ENCODE assay signal across 15 cellular contexts in genomic region chr3:143718463-143718862, GRCh38.
A peak's percentile ranks its signal among the peaks of the same experiment; 100 is the strongest.
DNase-seq lines count a peak whose midpoint lies in the region; ATAC-seq, FAIRE-seq and TF ChIP-seq lines count a peak whose summit lies in the region.
"Had no signal": no experiment of that assay in that cellular context is flagged by ENCODE, and none has a peak within 500 bp of the region (broad histone marks: within the 10 kb centered on the region; RNA-seq: fewer than 3 reads in every experiment).

No MANE protein-coding gene starts in this region.

- intact Hi-C loops in GM12878 (cut with micrococcal nuclease; ENCODE audit: unreplicated experiment): no loop called here

- H3K4ac ChIP-seq in trophoblast cell (ENCODE audit: low read depth, low read length): no peak overlapping the region

- H3K18ac ChIP-seq in trophoblast cell (ENCODE audit: low read length): no peak overlapping the region

- no TSS peak for BruUV-seq in GM12878 (replicated peaks; lab: Mats Ljungman, UMichigan)

- TF ChIP-seq EP300 in GM12878 (IDR thresholded peaks at IDR 0.05; ENCODE audit: borderline replicate concordance in 1 of 2, control insufficient read depth in 1 of 2, low read depth in 2 of 2, low read length in 2 of 2): no peak

- TF ChIP-seq RAD21 in GM12878 (IDR thresholded peaks at IDR 0.05; ENCODE audit: insufficient read depth, low read depth, low read length): no peak

- H3K9me3 ChIP-seq in GM12878 (replicated peaks; ENCODE audit: control insufficient read depth, insufficient read depth, low read length) (no peaks in the 10 kb centered on the region; the same call in 2 of the 3 replicates), trophoblast cell (ENCODE audit: insufficient read depth, low read depth, low read length) (no peaks in the 10 kb centered on the region)

- H3K36me3 ChIP-seq in GM12878 (ENCODE audit: control insufficient read depth in 2 of 2, insufficient read depth in 2 of 2, low read length in 1 of 2) (no peaks in the 10 kb centered on the region), trophoblast cell (ENCODE audit: control insufficient read depth in 1 of 2, insufficient read depth in 2 of 2, low read length in 2 of 2) (no peaks in the 10 kb centered on the region)

- POLR2A ChIA-PET in GM12878 (lab: Charles Lee): no interaction called here

- no peak for TF ChIP-seq POLR2A in GM12878 (IDR thresholded peaks at IDR 0.05; ENCODE audit: low read depth, low read length)

- no peaks in the 10 kb centered on the region for H3K9me3 Mint-ChIP-seq in activated naive CD8-positive, alpha-beta T cell treated with anti-CD3 and anti-CD28 coated beads for 36 hours

- ATAC-seq in GM12878: no peak
- no peak for ATAC-seq in HG03520 (IDR thresholded peaks at IDR 0.05; ENCODE audit: unreplicated experiment)
- ATAC-seq: K562 had no signal

- H3K4me1 ChIP-seq in GM12878 (ENCODE audit: control insufficient read depth, insufficient read depth, low read length): no peaks in the 10 kb centered on the region
- no peaks in the 10 kb centered on the region for H3K4me1 ChIP-seq in trophoblast cell (ENCODE audit: control insufficient read depth in 1 of 2, insufficient read depth in 2 of 2, low read length in 2 of 2)

- no peak overlapping the region for H2BK12ac ChIP-seq in trophoblast cell (ENCODE audit: low read length)

- no peak overlapping the region for H4K12ac ChIP-seq in trophoblast cell (ENCODE audit: low read depth, low read length)

- H3K27me3 Mint-ChIP-seq in activated naive CD8-positive, alpha-beta T cell treated with anti-CD3 and anti-CD28 coated beads for 36 hours: no peaks in the 10 kb centered on the region

- no peak overlapping the region for H2AK5ac ChIP-seq in trophoblast cell (ENCODE audit: low read length)

- peak; percentile 29 for DNase-seq in NCI-H82 (lab: John Stamatoyannopoulos, UW)
- DNase-seq in NCI-H82 treated with DMSO at 0.1 percent for 48 hours (lab: John Stamatoyannopoulos, UW; ENCODE audit: unreplicated experiment): no peak
- peak; percentile 21 for DNase-seq in NCI-H2029 treated with DMSO at 0.1 percent for 48 hours (lab: John Stamatoyannopoulos, UW)
- no peak for DNase-seq in GM12878 (ENCODE audit: low read depth, low spot score)
- DNase-seq in trophoblast cell: no peak
- no peak for DNase-seq in SW 1271 (lab: John Stamatoyannopoulos, UW)
- no peak for DNase-seq in activated naive CD8-positive, alpha-beta T cell treated with anti-CD3 and anti-CD28 coated beads for 36 hours
- DNase-seq: 8988T, GOT3, NCI-H1105 treated with DMSO at 0.1 percent for 48 hours, NCI-H774 had no signal

- H3K36me3 Mint-ChIP-seq in activated naive CD8-positive, alpha-beta T cell treated with anti-CD3 and anti-CD28 coated beads for 36 hours: peaks cover 9% of the 10 kb centered on the region

- H3K27ac ChIP-seq in GM12878 (ENCODE audit: control insufficient read depth, insufficient read depth) (no peak overlapping the region), trophoblast cell (ENCODE audit: low read depth, low read length) (no peak overlapping the region)

- H3K27me3 ChIP-seq in GM12878 (replicated peaks in 1 of 2; ENCODE audit: control insufficient read depth in 2 of 2, insufficient read depth in 2 of 2, low read length in 1 of 2) (no peaks in the 10 kb centered on the region), trophoblast cell (ENCODE audit: insufficient read depth, low read length) (no peaks in the 10 kb centered on the region)

- SMC1A ChIA-PET in GM12878 (lab: Charles Lee; ENCODE audit: uncharacterized antibody, unreplicated experiment): no interaction called here

- H4K20me1 ChIP-seq in GM12878 (ENCODE audit: control insufficient read depth, insufficient read depth): no peaks in the 10 kb centered on the region

- H3K4me2 ChIP-seq in GM12878 (ENCODE audit: control insufficient read depth, insufficient read depth) (no peak overlapping the region), trophoblast cell (ENCODE audit: low read length) (no peak overlapping the region)

- H3K4me3 ChIP-seq in GM12878 (no peak overlapping the region), trophoblast cell (ENCODE audit: low read depth, low read length) (no peak overlapping the region)
- H3K4me3 ChIP-seq: K562 had no signal

- no peak overlapping the region for H2BK120ac ChIP-seq in trophoblast cell (ENCODE audit: insufficient read depth, low read length, poor library complexity)

- WGBS in GM12878 (ENCODE audit: insufficient coverage, insufficient replicate concordance, low lambda C conversion rate, missing lambda C conversion rate): 73% methylated on average over 7 of the region's 7 CpGs
- no CpG with 5 or more reads among the region's 7 CpGs for WGBS in trophoblast cell (ENCODE audit: extremely low coverage, insufficient coverage, insufficient read length)

- H3K79me2 ChIP-seq in GM12878 (ENCODE audit: control insufficient read depth, insufficient read depth, low read length) (no peaks in the 10 kb centered on the region), trophoblast cell (ENCODE audit: control insufficient read depth, insufficient read depth, low read length, poor library complexity) (no peaks in the 10 kb centered on the region)

- CTCF ChIA-PET in GM12878 (lab: Yijun Ruan, JAX): interaction anchor here (0.8 kb wide), 1 partner anchor 26 kb away, joined by 3 read pairs; no protein-coding TSS in a partner anchor

- H3K9ac ChIP-seq in GM12878 (ENCODE audit: control insufficient read depth, insufficient read depth, low read length) (no peak overlapping the region), trophoblast cell (ENCODE audit: low read length) (peak overlapping the region; percentile 34)

- no peak overlapping the region for H3K23ac ChIP-seq in trophoblast cell (ENCODE audit: low read length)

- no peak for TF ChIP-seq CTCF in GM12878 (IDR thresholded peaks at IDR 0.05 in 2 of 3, conservative IDR thresholded peaks at IDR 0.05 in 1 of 3; ENCODE audit: control insufficient read depth in 2 of 3, extremely low read depth in 1 of 3, insufficient read depth in 1 of 3, low read depth in 3 of 3, low read length in 3 of 3)

- H4K91ac ChIP-seq in trophoblast cell (ENCODE audit: low read depth, low read length): no peak overlapping the region

- H3K27ac Mint-ChIP-seq in activated naive CD8-positive, alpha-beta T cell treated with anti-CD3 and anti-CD28 coated beads for 36 hours: no peak overlapping the region
- H3K27ac Mint-ChIP-seq: CD14-positive monocyte had no signal

- RAD21 ChIA-PET in GM12878 (lab: Charles Lee; ENCODE audit: unreplicated experiment): no interaction called here

- no peak overlapping the region for H2BK5ac ChIP-seq in trophoblast cell (ENCODE audit: low read depth, low read length, poor library complexity)

- H3K4me3 Mint-ChIP-seq in activated naive CD8-positive, alpha-beta T cell treated with anti-CD3 and anti-CD28 coated beads for 36 hours: no peak overlapping the region
- H3K4me3 Mint-ChIP-seq: CD14-positive monocyte had no signal

- peak; percentile 68 for FAIRE-seq in GM12878 (lab: Jason Lieb, UNC)
- FAIRE-seq: G401.6, K562 had no signal

- no peak overlapping the region for H2AFZ ChIP-seq in GM12878 (ENCODE audit: control insufficient read depth, low read depth, low read length)
- H2AFZ ChIP-seq in trophoblast cell (ENCODE audit: insufficient read depth, low read length, poor library complexity): no peak overlapping the region

- no peak overlapping the region for H3K14ac ChIP-seq in trophoblast cell (ENCODE audit: low read length)

- no peaks in the 10 kb centered on the region for H3K4me1 Mint-ChIP-seq in activated naive CD8-positive, alpha-beta T cell treated with anti-CD3 and anti-CD28 coated beads for 36 hours
- H3K4me1 Mint-ChIP-seq: CD14-positive monocyte had no signal

- no peak overlapping the region for H4K8ac ChIP-seq in trophoblast cell (ENCODE audit: low read depth, low read length)

- H3K79me1 ChIP-seq in trophoblast cell (ENCODE audit: low read length): no peaks in the 10 kb centered on the region

- in situ Hi-C loops in GM12878 (cut with MboI): no loop called here

TF ChIP-seq in GM12878, 131 proteins besides CTCF, POLR2A, EP300 and RAD21 (continues in another document):
- TF ChIP-seq STAT1 (conservative IDR thresholded peaks at IDR 0.05) (no peak), SKIL (IDR thresholded peaks at IDR 0.05; ENCODE audit: low read depth, poor library complexity, severe bottlenecking) (no peak), MXI1 (IDR thresholded peaks at IDR 0.05; ENCODE audit: low read depth, low read length) (no peak), BCL11A (IDR thresholded peaks at IDR 0.05; ENCODE audit: low read depth, low read length) (no peak)

Comparison
In these comparisons a context has a peak if more than half of its experiments do, and no peak if none do; other contexts are left out.
1. DNase-seq: peak in NCI-H82 (single experiment) and NCI-H2029 treated with DMSO at 0.1 percent for 48 hours (single experiment); none in NCI-H82 treated with DMSO at 0.1 percent for 48 hours (single experiment), GM12878 (single experiment), trophoblast cell (0 of 2), SW 1271 (0 of 2) and activated naive CD8-positive, alpha-beta T cell treated with anti-CD3 and anti-CD28 coated beads for 36 hours (single experiment).